In genomic region chr3:156675744-156676466, GRCh38 we compare ENCODE assay signal across 8 cellular contexts. TPM values are rescaled to one million over a fixed set of nuclear protein-coding genes. Genes with fewer than 3 reads are reported as not detected.
DNase-seq lines count a peak whose midpoint lies in the region; TF ChIP-seq lines count a peak whose summit lies in the region.

No MANE protein-coding gene starts in this region.

- peak overlapping the region; percentile 84 for H3K56ac ChIP-seq in mesendoderm (ENCODE audit: low read length)

- peaks cover 2% of the 10 kb centered on the region for H3K4me1 ChIP-seq in mesendoderm (ENCODE audit: control insufficient read depth, low read depth, low read length)

- peak; percentile 66 for DNase-seq in DMS53 (lab: John Stamatoyannopoulos, UW)
- DNase-seq in DMS53 treated with DMSO at 0.1 percent for 48 hours (lab: John Stamatoyannopoulos, UW; ENCODE audit: unreplicated experiment), result no peak
- DNase-seq in NCI-H146 (lab: John Stamatoyannopoulos, UW), result peak; percentile 89
- DNase-seq in dorsolateral prefrontal cortex, result no peak
- DNase-seq in mesendoderm, result peak; percentile 19
- DNase-seq in superior temporal gyrus (ENCODE audit: extremely low spot score), result peak; percentile 31
- no peak for DNase-seq in GF-D8 (lab: John Stamatoyannopoulos, UW)

- H3K4me3 ChIP-seq in WI38 (ENCODE audit: low read depth, low read length) (peak overlapping the region; percentile 91), dorsolateral prefrontal cortex (peak overlapping the region; percentile 66 to 98 (median 89)), mesendoderm (ENCODE audit: low read length) (peak overlapping the region; percentile 93)

- no peak for TF ChIP-seq CTCF in WI38 (IDR thresholded peaks at IDR 0.05; ENCODE audit: low read depth, low read length)
- TF ChIP-seq CTCF in dorsolateral prefrontal cortex (IDR thresholded peaks at IDR 0.05 in 54 of 56, conservative IDR thresholded peaks at IDR 0.05 in 2 of 56; ENCODE audit: low read depth in 1 of 56, partially characterized antibody in 56 of 56), result peak in 7 of 56 donors; percentile 0 to 19 (median 2)

- H3K18ac ChIP-seq in mesendoderm (ENCODE audit: low read length), result peak overlapping the region; percentile 97

- intact Hi-C loops in dorsolateral prefrontal cortex (cut with DNase I), result loop anchor here (2.0 to 10.0 kb wide), 5 partner anchors 121 to 521 kb away; partner anchors contain the start of gene SSR3 (in 2 of the 2)

- H3K27ac ChIP-seq in dorsolateral prefrontal cortex (peak overlapping the region in 57 of 59 donors; percentile 67 to 97 (median 93)), mesendoderm (ENCODE audit: low read depth, low read length) (peak overlapping the region; percentile 93)

- H2BK15ac ChIP-seq in mesendoderm (replicated peaks; ENCODE audit: low read depth), result no peak overlapping the region

- no peak overlapping the region for H3K23ac ChIP-seq in mesendoderm (ENCODE audit: low read length)

- no peak overlapping the region for H3K4ac ChIP-seq in mesendoderm (ENCODE audit: low read depth, low read length)

- no peak overlapping the region for H2BK5ac ChIP-seq in mesendoderm (ENCODE audit: low read length)

- no CpG with 5 or more reads among the region's 25 CpGs for WGBS in mesendoderm (ENCODE audit: extremely low coverage, insufficient coverage, low lambda C conversion rate)

- peaks cover 4% of the 10 kb centered on the region for H3K36me3 ChIP-seq in mesendoderm (ENCODE audit: control insufficient read depth, insufficient read depth, low read length)

- H3K79me1 ChIP-seq in mesendoderm (ENCODE audit: low read length), result peaks cover 13% of the 10 kb centered on the region

- H3K9ac ChIP-seq in mesendoderm (ENCODE audit: low read length), result peak overlapping the region; percentile 90

- H2BK120ac ChIP-seq in mesendoderm (ENCODE audit: low read depth, low read length), result no peak overlapping the region

- H3K27me3 ChIP-seq in dorsolateral prefrontal cortex (no peaks in the 10 kb centered on the region), mesendoderm (ENCODE audit: insufficient read depth, low read length, poor library complexity) (no peaks in the 10 kb centered on the region)

- peak overlapping the region; percentile 39 for H4K8ac ChIP-seq in mesendoderm (ENCODE audit: low read depth, low read length)

- H3K79me2 ChIP-seq in mesendoderm (ENCODE audit: control insufficient read depth, insufficient read depth, low read length), result peaks cover 32% of the 10 kb centered on the region

- H2AK5ac ChIP-seq in mesendoderm (ENCODE audit: low read length), result no peak overlapping the region

- H3K4me2 ChIP-seq in mesendoderm (ENCODE audit: low read length), result peak overlapping the region; percentile 92

- no peak overlapping the region for H4K5ac ChIP-seq in mesendoderm (ENCODE audit: low read length)

RNA-seq across cellular contexts. Expression of gene TIPARP, which starts 1.5 kb away (rescaled TPM):
- 10 to 100 TPM; 13.7 to 81.5 (median 24.6) TPM for total RNA-seq in dorsolateral prefrontal cortex
- 3.8 TPM for polyA plus RNA-seq in mesendoderm (2013, experiment 1 of 2)
- polyA plus RNA-seq in mesendoderm (2013, experiment 2 of 2), result 4.3 TPM

Comparison
In these comparisons a context has a peak if more than half of its experiments do, and no peak if none do; other contexts are left out.
1. DNase-seq: peak in DMS53 (single experiment), NCI-H146 (single experiment), mesendoderm (single experiment) and superior temporal gyrus (single experiment); none in DMS53 treated with DMSO at 0.1 percent for 48 hours (single experiment), dorsolateral prefrontal cortex (0 of 10) and GF-D8 (single experiment).
2. Peak in every context shown above with its lines, with median percentiles within 50 percentile points of each other: H3K4me3 ChIP-seq.